Comparison of ENCODE assay signal across 9 cellular contexts in the genomic region with DNA sequence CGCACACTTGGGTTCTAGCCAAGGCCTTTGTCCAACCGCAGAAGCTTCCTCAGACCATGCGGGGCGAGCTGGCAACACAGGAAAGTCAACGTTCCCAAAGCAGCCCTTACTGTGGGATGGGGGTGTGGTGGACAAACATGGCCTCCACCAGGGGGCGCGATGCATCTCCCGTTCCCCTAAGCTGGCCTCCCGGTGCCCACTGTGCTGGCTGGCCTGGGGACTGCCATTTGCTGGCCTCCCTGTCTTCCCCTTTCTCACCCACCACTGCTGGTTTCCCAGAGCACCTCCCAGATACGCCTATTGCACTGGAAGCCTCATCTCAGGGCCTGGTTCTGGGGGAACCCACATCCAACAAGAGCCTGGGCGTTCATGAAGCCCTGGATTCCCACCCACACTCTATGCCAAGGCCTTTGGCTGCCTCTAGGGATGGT.
DNase-seq lines count a peak whose midpoint lies in the region; ATAC-seq and TF ChIP-seq lines count a peak whose summit lies in the region.
"Had no signal": no experiment of that assay in that cellular context is flagged by ENCODE, and none has a peak within 500 bp of the region (broad histone marks: within the 10 kb centered on the region; RNA-seq: fewer than 3 reads in every experiment).

No MANE protein-coding gene starts in this region.

- peaks cover 30% of the 10 kb centered on the region for H3K27me3 Mint-ChIP-seq in T-helper 2 cell treated with Interferon-gamma antibody and Interleukin-4, amounts not matched to agents 5 μg/mL and 100 μg/mL, for 36 hours (ENCODE audit: low read depth)
- H3K27me3 Mint-ChIP-seq in natural killer cell (ENCODE audit: low read depth in 2 of 2) = peaks cover 34 to 48% of the 10 kb centered on the region in 2 donors

- ATAC-seq in natural killer cell = peak in 1 of 3 donors; percentile 55
- no peak for ATAC-seq in GM21526 (IDR thresholded peaks at IDR 0.05; ENCODE audit: low FRiP score, unreplicated experiment)
- no peak for ATAC-seq in HG02870 (IDR thresholded peaks at IDR 0.05; ENCODE audit: unreplicated experiment)
- ATAC-seq: effector memory CD8-positive, alpha-beta T cell had no signal

- POLR2A ChIA-PET in AG04449 (lab: Yijun Ruan, JAX) = no interaction called here

- DNase-seq in AG04449 (ENCODE audit: low read depth, low spot score) (no peak), GM20000 (ENCODE audit: low spot score) (peak; percentile 65), natural killer cell (peak; percentile 40), superior temporal gyrus (ENCODE audit: extremely low spot score) (no peak)
- peak; percentile 9 for DNase-seq in T-helper 2 cell treated with Interferon-gamma antibody and Interleukin-4, amounts not matched to agents 5 μg/mL and 100 μg/mL, for 36 hours (ENCODE audit: low spot score)
- DNase-seq in effector CD8-positive, alpha-beta T cell (lab: John Stamatoyannopoulos, UW) = peak; percentile 11

- H3K4me3 Mint-ChIP-seq in T-helper 2 cell treated with Interferon-gamma antibody and Interleukin-4, amounts not matched to agents 5 μg/mL and 100 μg/mL, for 36 hours = no peak overlapping the region
- H3K4me3 Mint-ChIP-seq in natural killer cell = no peak overlapping the region
- H3K4me3 Mint-ChIP-seq: effector memory CD8-positive, alpha-beta T cell had no signal

- CTCF ChIA-PET in AG04449 (lab: Yijun Ruan, JAX) = interaction anchor here (0.9 to 9.9 kb wide), 9 partner anchors 9 to 479 kb away, joined by 3 to 93 read pairs (median 5); no protein-coding TSS in a partner anchor

- TF ChIP-seq CTCF in AG04449 (IDR thresholded peaks at IDR 0.05; ENCODE audit: insufficient read depth, low read length, missing control alignments) (peak; percentile 78), GM20000 (IDR thresholded peaks at IDR 0.05; ENCODE audit: extremely low read depth, missing control alignments) (peak; percentile 49), natural killer cell (IDR thresholded peaks at IDR 0.05) (peak; percentile 52)

- no peaks in the 10 kb centered on the region for H3K36me3 Mint-ChIP-seq in T-helper 2 cell treated with Interferon-gamma antibody and Interleukin-4, amounts not matched to agents 5 μg/mL and 100 μg/mL, for 36 hours (ENCODE audit: low read depth)
- no peaks in the 10 kb centered on the region for H3K36me3 Mint-ChIP-seq in natural killer cell

- peaks cover 8% of the 10 kb centered on the region for H3K4me1 Mint-ChIP-seq in T-helper 2 cell treated with Interferon-gamma antibody and Interleukin-4, amounts not matched to agents 5 μg/mL and 100 μg/mL, for 36 hours (ENCODE audit: low read depth)
- H3K4me1 Mint-ChIP-seq in natural killer cell = peaks cover 0 to 3% of the 10 kb centered on the region in 2 donors

- H3K9me3 Mint-ChIP-seq in T-helper 2 cell treated with Interferon-gamma antibody and Interleukin-4, amounts not matched to agents 5 μg/mL and 100 μg/mL, for 36 hours = no peaks in the 10 kb centered on the region
- no peaks in the 10 kb centered on the region for H3K9me3 Mint-ChIP-seq in natural killer cell
- H3K9me3 Mint-ChIP-seq: effector memory CD8-positive, alpha-beta T cell had no signal

- no peak overlapping the region for H3K4me3 ChIP-seq in AG04449 (ENCODE audit: low read depth, low read length)

- H3K27ac Mint-ChIP-seq in T-helper 2 cell treated with Interferon-gamma antibody and Interleukin-4, amounts not matched to agents 5 μg/mL and 100 μg/mL, for 36 hours = no peak overlapping the region
- no peak overlapping the region for H3K27ac Mint-ChIP-seq in natural killer cell
- H3K27ac Mint-ChIP-seq: effector memory CD8-positive, alpha-beta T cell had no signal

- intact Hi-C loops in natural killer cell (cut with micrococcal nuclease) = no loop called here

Comparison
In these comparisons a context has a peak if more than half of its experiments do, and no peak if none do; other contexts are left out.
1. DNase-seq: peak in GM20000 (single experiment), T-helper 2 cell treated with Interferon-gamma antibody and Interleukin-4, amounts not matched to agents 5 μg/mL and 100 μg/mL, for 36 hours (single experiment), effector CD8-positive, alpha-beta T cell (single experiment) and natural killer cell (single experiment); none in AG04449 (single experiment) and superior temporal gyrus (single experiment).
2. Peak in every context shown above with its lines, with median percentiles within 50 percentile points of each other: CTCF ChIP-seq.